Comparison of ENCODE assay signal across 17 cellular contexts in genomic region chr11:11972148-11972547, GRCh38. TPM values are rescaled to one million over a fixed set of nuclear protein-coding genes. Genes with fewer than 3 reads are reported as not detected.
A peak's percentile ranks its signal among the peaks of the same experiment; 100 is the strongest.
DNase-seq lines count a peak whose midpoint lies in the region; ATAC-seq and TF ChIP-seq lines count a peak whose summit lies in the region.
"Had no signal": no experiment of that assay in that cellular context is flagged by ENCODE, and none has a peak within 500 bp of the region (broad histone marks: within the 10 kb centered on the region; RNA-seq: fewer than 3 reads in every experiment).

No MANE protein-coding gene starts in this region.

- no peak for TF ChIP-seq POLR2A in vagina (IDR thresholded peaks at IDR 0.05)
- TF ChIP-seq POLR2A in adrenal gland (IDR thresholded peaks at IDR 0.05) = no peak

- H3K4me3 Mint-ChIP-seq in brain = peak overlapping the region in 3 of 5 experiments; percentile 17 to 47 (median 19)
- H3K4me3 Mint-ChIP-seq: stimulated activated memory B cell treated with anti-CD40 and anti-IgM and Interleukin-4, amounts not matched to agents 10 μg/mL and 1 μg/mL and 100 μg/mL, for 72 hours had no signal

- no peaks in the 10 kb centered on the region for H3K9me3 ChIP-seq in left ventricle myocardium inferior (replicated peaks)
- H3K9me3 ChIP-seq in mesodermal cell (ENCODE audit: control insufficient read depth, low read length) = no peaks in the 10 kb centered on the region
- no peaks in the 10 kb centered on the region for H3K9me3 ChIP-seq in vagina
- no peaks in the 10 kb centered on the region for H3K9me3 ChIP-seq in adrenal gland (replicated peaks in 1 of 3)
- H3K9me3 ChIP-seq: MG63 had no signal

- ATAC-seq in Right ventricle myocardium inferior (no peak), GM18909 (IDR thresholded peaks at IDR 0.05; ENCODE audit: poor library complexity, unreplicated experiment) (no peak)
- ATAC-seq: PC-3; stimulated activated memory B cell treated with anti-CD40 and anti-IgM and Interleukin-4, amounts not matched to agents 10 μg/mL and 1 μg/mL and 100 μg/mL, for 72 hours had no signal

- H3K27ac Mint-ChIP-seq in brain = peak overlapping the region; percentile 70 to 98 (median 93)
- H3K27ac Mint-ChIP-seq: stimulated activated memory B cell treated with anti-CD40 and anti-IgM and Interleukin-4, amounts not matched to agents 10 μg/mL and 1 μg/mL and 100 μg/mL, for 72 hours had no signal

- TF ChIP-seq CTCF in left ventricle myocardium inferior (IDR thresholded peaks at IDR 0.05; ENCODE audit: borderline replicate concordance) (no peak), brain (conservative IDR thresholded peaks at IDR 0.05) (no peak), vagina (IDR thresholded peaks at IDR 0.05) (no peak), adrenal gland (IDR thresholded peaks at IDR 0.05) (no peak)

- H3K36me3 Mint-ChIP-seq in brain = peaks cover 20% of the 10 kb centered on the region
- H3K36me3 Mint-ChIP-seq: stimulated activated memory B cell treated with anti-CD40 and anti-IgM and Interleukin-4, amounts not matched to agents 10 μg/mL and 1 μg/mL and 100 μg/mL, for 72 hours had no signal

- no peaks in the 10 kb centered on the region for H3K36me3 ChIP-seq in left ventricle myocardium inferior
- peaks cover 58% of the 10 kb centered on the region for H3K36me3 ChIP-seq in mesodermal cell (ENCODE audit: control insufficient read depth, insufficient read depth, low read length)
- no peaks in the 10 kb centered on the region for H3K36me3 ChIP-seq in vagina
- H3K36me3 ChIP-seq in adrenal gland (replicated peaks in 1 of 2) = no peaks in the 10 kb centered on the region

- no peaks in the 10 kb centered on the region for H3K27me3 Mint-ChIP-seq in brain

- intact Hi-C loops in left ventricle myocardium inferior (cut with micrococcal nuclease) (no loop called here), Right ventricle myocardium inferior (cut with DNase I) (loop anchor here (5.0 kb wide), 1 partner anchor 35 kb away; the partner anchor contains the start of gene DKK3), vagina (cut with DNase I) (loop anchor here (10.0 kb wide), 1 partner anchor 73 kb away; no protein-coding TSS in a partner anchor), adrenal gland (cut with DNase I) (no loop called here)

- DNase-seq in left ventricle myocardium inferior (peak; percentile 12), Right ventricle myocardium inferior (ENCODE audit: missing footprints) (no peak), vagina (ENCODE audit: extremely low spot score in 2 of 2) (peak; percentile 84 to 91), adrenal gland (no peak)
- no peak for DNase-seq in activated CD4-positive, alpha-beta T cell treated with anti-CD3 and anti-CD28 coated beads, Interleukin-2, amount 50 U/mL, for 48 hours
- DNase-seq: anterior cingulate cortex, DND-41, MG63, NCI-H510A, occipital lobe, PC-3, SW 1271 had no signal

- peaks cover 74% of the 10 kb centered on the region for H3K4me1 Mint-ChIP-seq in brain
- H3K4me1 Mint-ChIP-seq: stimulated activated memory B cell treated with anti-CD40 and anti-IgM and Interleukin-4, amounts not matched to agents 10 μg/mL and 1 μg/mL and 100 μg/mL, for 72 hours had no signal

- H3K27ac ChIP-seq in left ventricle myocardium inferior (replicated peaks) (peak overlapping the region; percentile 96), mesodermal cell (ENCODE audit: low read depth, low read length, severe bottlenecking) (peak overlapping the region; percentile 63), vagina (peak overlapping the region; percentile 81), adrenal gland (peak overlapping the region in 2 of 5 donors; percentile 53 to 85)
- H3K27ac ChIP-seq: VCaP had no signal

- H3K27me3 ChIP-seq in left ventricle myocardium inferior (ENCODE audit: low read depth) (no peaks in the 10 kb centered on the region), vagina (no peaks in the 10 kb centered on the region), adrenal gland (no peaks in the 10 kb centered on the region)
- H3K27me3 ChIP-seq: MG63 had no signal

- H3K9me3 Mint-ChIP-seq in brain = peaks cover 0 to 3% (median 0%) of the 10 kb centered on the region in 5 experiments
- H3K9me3 Mint-ChIP-seq: stimulated activated memory B cell treated with anti-CD40 and anti-IgM and Interleukin-4, amounts not matched to agents 10 μg/mL and 1 μg/mL and 100 μg/mL, for 72 hours had no signal

- H3K4me3 ChIP-seq in left ventricle myocardium inferior (no peak overlapping the region), mesodermal cell (ENCODE audit: extremely low read depth, insufficient read depth, low read length, poor library complexity, severe bottlenecking) (no peak overlapping the region), vagina (no peak overlapping the region), adrenal gland (no peak overlapping the region)
- H3K4me3 ChIP-seq: MG63 had no signal

- H3K4me1 ChIP-seq in left ventricle myocardium inferior (peaks cover 92% of the 10 kb centered on the region), mesodermal cell (ENCODE audit: control insufficient read depth, insufficient read depth, low read length, poor library complexity, severe bottlenecking) (peaks cover 52% of the 10 kb centered on the region), vagina (peaks cover 75% of the 10 kb centered on the region), adrenal gland (replicated peaks in 1 of 2) (peaks cover 22 to 36% of the 10 kb centered on the region in 2 donors)

- 70 to 90% methylated on average over 2 of the region's 3 CpGs for WGBS in mesodermal cell (ENCODE audit: insufficient coverage in 2 of 2), 2 experiments
- 67 to 93% (median 83%) methylated on average over 2 to 3 of the region's 3 CpGs for WGBS in adrenal gland, 4 donors

RNA-seq across cellular contexts. Expression of gene DKK3, which starts 36.3 kb away (rescaled TPM):
- 769 TPM for total RNA-seq in left ventricle myocardium inferior
- 515 TPM for total RNA-seq in Right ventricle myocardium inferior
- 236 TPM for polyA plus RNA-seq in brain (ENCODE audit: insufficient read depth, low read depth, low replicate concordance)
- 118 TPM for polyA plus RNA-seq in mesodermal cell (2013, experiment 1 of 2)
- polyA plus RNA-seq in mesodermal cell (2013, experiment 2 of 2) = 111 TPM
- 110 TPM for total RNA-seq in vagina
- 100 to 1,000 TPM in 5 of 8 donors, 10 to 100 TPM in 3; 57.9 to 330 (median 113) TPM for total RNA-seq in adrenal gland
- polyA plus RNA-seq in adrenal gland = 100 to 1,000 TPM in 1 of 3 donors, 10 to 100 TPM in 2; 73.6 to 175 (median 74.6) TPM

Comparison
In these comparisons a context has a peak if more than half of its experiments do, and no peak if none do; other contexts are left out.
1. DNase-seq: peak in left ventricle myocardium inferior (single experiment) and vagina (2 of 2); none in Right ventricle myocardium inferior (single experiment), activated CD4-positive, alpha-beta T cell treated with anti-CD3 and anti-CD28 coated beads, Interleukin-2, amount 50 U/mL, for 48 hours (0 of 2) and adrenal gland (0 of 7).
2. intact Hi-C loops: an anchor here in Right ventricle myocardium inferior (5.0 kb wide) and vagina (10.0 kb wide); none called in left ventricle myocardium inferior and adrenal gland.